ENCODE assay signal across 21 cellular contexts in genomic region chr13:65112123-65113075, GRCh38.
A peak's percentile ranks its signal among the peaks of the same experiment; 100 is the strongest.
DNase-seq lines count a peak whose midpoint lies in the region; ATAC-seq, FAIRE-seq and TF ChIP-seq lines count a peak whose summit lies in the region.
"Had no signal": no experiment of that assay in that cellular context is flagged by ENCODE, and none has a peak within 500 bp of the region (broad histone marks: within the 10 kb centered on the region; RNA-seq: fewer than 3 reads in every experiment).

No MANE protein-coding gene starts in this region.

- no peaks in the 10 kb centered on the region for H3K79me2 ChIP-seq in ACC112 (ENCODE audit: control insufficient read depth, insufficient read depth, low read length, unreplicated experiment)
- H3K79me2 ChIP-seq in SK-N-SH (ENCODE audit: insufficient read depth) = no peaks in the 10 kb centered on the region

- TF ChIP-seq POLR2A in H54 (IDR thresholded peaks at IDR 0.05; ENCODE audit: low read depth, low read length) = no peak

- TF ChIP-seq EP300 in SK-N-SH (IDR thresholded peaks at IDR 0.05; ENCODE audit: borderline replicate concordance in 1 of 2, low read depth in 1 of 2, low read length in 1 of 2) = no peak

- H3K4me3 ChIP-seq in ACC112 (ENCODE audit: low read depth, low read length) (no peak overlapping the region), SK-N-SH (ENCODE audit: low read depth in 2 of 2, low read length in 1 of 2) (no peak overlapping the region), foreskin fibroblast (ENCODE audit: low read depth in 1 of 2, low read length in 2 of 2) (no peak overlapping the region)
- H3K4me3 ChIP-seq: ascending aorta, coronary artery, thoracic aorta had no signal

- POLR2A ChIA-PET in SK-N-SH (lab: Yijun Ruan, JAX) = no interaction called here

- H3K36me3 ChIP-seq in ACC112 (ENCODE audit: insufficient read depth, low read length) (no peaks in the 10 kb centered on the region), SK-N-SH (replicated peaks in 1 of 2; ENCODE audit: control insufficient read depth in 1 of 2, insufficient read depth in 2 of 2, low read length in 1 of 2) (no peaks in the 10 kb centered on the region)
- H3K36me3 ChIP-seq: ascending aorta, thoracic aorta had no signal

- no peaks in the 10 kb centered on the region for H3K9me3 ChIP-seq in SK-N-SH
- H3K9me3 ChIP-seq: ascending aorta, thoracic aorta had no signal

- H3K4me1 ChIP-seq in ACC112 (ENCODE audit: control insufficient read depth, insufficient read depth, low read length, unreplicated experiment) = no peaks in the 10 kb centered on the region
- no peaks in the 10 kb centered on the region; a peak in 1 of 4 replicates for H3K4me1 ChIP-seq in SK-N-SH (ENCODE audit: control insufficient read depth in 1 of 2, insufficient read depth in 2 of 2, low read depth in 1 of 2, low read length in 1 of 2)
- H3K4me1 ChIP-seq: ascending aorta had no signal

- H3K9me2 ChIP-seq in SK-N-SH = no peaks in the 10 kb centered on the region

- FAIRE-seq in H54 (lab: Jason Lieb, UNC) = peak; percentile 64
- FAIRE-seq: HepG2 had no signal

- H2AFZ ChIP-seq in ACC112 (ENCODE audit: low read length, unreplicated experiment) (no peak overlapping the region), SK-N-SH (ENCODE audit: low read depth) (peak overlapping the region; percentile 34; the same call in 1 of the 2 replicates)

- TF ChIP-seq CTCF in SK-N-SH (IDR thresholded peaks at IDR 0.05) (no peak), foreskin fibroblast (IDR thresholded peaks at IDR 0.05; ENCODE audit: low read depth, low read length) (no peak)

- CTCF ChIA-PET in SK-N-SH (lab: Yijun Ruan, JAX) = no interaction called here

- H3K4me2 ChIP-seq in SK-N-SH = no peak overlapping the region

- no peak for TF ChIP-seq RAD21 in SK-N-SH (IDR thresholded peaks at IDR 0.05; ENCODE audit: low read length)

- WGBS in SK-N-SH (ENCODE audit: low lambda C conversion rate) = 46% methylated on average over 4 of the region's 4 CpGs

- H3K9ac ChIP-seq in SK-N-SH = no peak overlapping the region

- no peaks in the 10 kb centered on the region for H4K20me1 ChIP-seq in SK-N-SH (ENCODE audit: insufficient read depth)

- no peak for ATAC-seq in GM18909 (IDR thresholded peaks at IDR 0.05; ENCODE audit: poor library complexity, unreplicated experiment)
- no peak for ATAC-seq in HG03280 (IDR thresholded peaks at IDR 0.05; ENCODE audit: unreplicated experiment)
- no peak for ATAC-seq in HG03432 (IDR thresholded peaks at IDR 0.05; ENCODE audit: unreplicated experiment)
- ATAC-seq in HG02763 (IDR thresholded peaks at IDR 0.05; ENCODE audit: unreplicated experiment) = no peak
- ATAC-seq: HepG2; left lobe of liver; stimulated activated effector memory CD8-positive, alpha-beta T cell treated with anti-CD3 and anti-CD28 coated beads, Interleukin-12 subunit alpha, Interleukin-12 subunit beta, amount 100 ng/mL, for 72 hours had no signal

- H3K27me3 ChIP-seq in ACC112 (ENCODE audit: insufficient read depth, low read length) (no peaks in the 10 kb centered on the region), SK-N-SH (ENCODE audit: insufficient read depth) (no peaks in the 10 kb centered on the region)
- H3K27me3 ChIP-seq: ascending aorta had no signal

- H3K27ac ChIP-seq in ACC112 (ENCODE audit: low read depth, low read length) = 0 out of 2 replicates have a peak overlapping the region, but pooled peaks have one; percentile 20
- H3K27ac ChIP-seq in SK-N-SH (ENCODE audit: low read depth in 2 of 2, low read length in 1 of 2) = peak overlapping the region; percentile 32 to 43; a peak in 2 of 4 replicates
- H3K27ac ChIP-seq: ascending aorta, coronary artery, thoracic aorta, VCaP had no signal

- H3F3A ChIP-seq in SK-N-SH (replicated peaks; ENCODE audit: insufficient read depth) = no peaks in the 10 kb centered on the region

- DNase-seq in H54 (ENCODE audit: insufficient read length, low spot score) (no peak), SK-N-SH (no peak), foreskin fibroblast (peak; percentile 26 to 32)
- DNase-seq: activated CD4-positive, alpha-beta T cell treated with anti-CD3 and anti-CD28 coated beads, Interleukin-2, amount 50 U/mL, for 48 hours; activated naive CD4-positive, alpha-beta T cell; COR-L47; NCI-H187; NCI-H345; NK-92 treated with Interleukin-12 subunit alpha and Interleukin-12 subunit beta, amount 100 ng/mL, for 24 hours had no signal

TF ChIP-seq in SK-N-SH, 30 proteins besides CTCF, POLR2A, EP300 and RAD21 (continues in another document):
- TF ChIP-seq, protein P1, sequence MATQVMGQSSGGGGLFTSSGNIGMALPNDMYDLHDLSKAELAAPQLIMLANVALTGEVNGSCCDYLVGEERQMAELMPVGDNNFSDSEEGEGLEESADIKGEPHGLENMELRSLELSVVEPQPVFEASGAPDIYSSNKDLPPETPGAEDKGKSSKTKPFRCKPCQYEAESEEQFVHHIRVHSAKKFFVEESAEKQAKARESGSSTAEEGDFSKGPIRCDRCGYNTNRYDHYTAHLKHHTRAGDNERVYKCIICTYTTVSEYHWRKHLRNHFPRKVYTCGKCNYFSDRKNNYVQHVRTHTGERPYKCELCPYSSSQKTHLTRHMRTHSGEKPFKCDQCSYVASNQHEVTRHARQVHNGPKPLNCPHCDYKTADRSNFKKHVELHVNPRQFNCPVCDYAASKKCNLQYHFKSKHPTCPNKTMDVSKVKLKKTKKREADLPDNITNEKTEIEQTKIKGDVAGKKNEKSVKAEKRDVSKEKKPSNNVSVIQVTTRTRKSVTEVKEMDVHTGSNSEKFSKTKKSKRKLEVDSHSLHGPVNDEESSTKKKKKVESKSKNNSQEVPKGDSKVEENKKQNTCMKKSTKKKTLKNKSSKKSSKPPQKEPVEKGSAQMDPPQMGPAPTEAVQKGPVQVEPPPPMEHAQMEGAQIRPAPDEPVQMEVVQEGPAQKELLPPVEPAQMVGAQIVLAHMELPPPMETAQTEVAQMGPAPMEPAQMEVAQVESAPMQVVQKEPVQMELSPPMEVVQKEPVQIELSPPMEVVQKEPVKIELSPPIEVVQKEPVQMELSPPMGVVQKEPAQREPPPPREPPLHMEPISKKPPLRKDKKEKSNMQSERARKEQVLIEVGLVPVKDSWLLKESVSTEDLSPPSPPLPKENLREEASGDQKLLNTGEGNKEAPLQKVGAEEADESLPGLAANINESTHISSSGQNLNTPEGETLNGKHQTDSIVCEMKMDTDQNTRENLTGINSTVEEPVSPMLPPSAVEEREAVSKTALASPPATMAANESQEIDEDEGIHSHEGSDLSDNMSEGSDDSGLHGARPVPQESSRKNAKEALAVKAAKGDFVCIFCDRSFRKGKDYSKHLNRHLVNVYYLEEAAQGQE (IDR thresholded peaks at IDR 0.05; ENCODE audit: low read depth, low read length) = no peak
- TF ChIP-seq, protein P2, sequence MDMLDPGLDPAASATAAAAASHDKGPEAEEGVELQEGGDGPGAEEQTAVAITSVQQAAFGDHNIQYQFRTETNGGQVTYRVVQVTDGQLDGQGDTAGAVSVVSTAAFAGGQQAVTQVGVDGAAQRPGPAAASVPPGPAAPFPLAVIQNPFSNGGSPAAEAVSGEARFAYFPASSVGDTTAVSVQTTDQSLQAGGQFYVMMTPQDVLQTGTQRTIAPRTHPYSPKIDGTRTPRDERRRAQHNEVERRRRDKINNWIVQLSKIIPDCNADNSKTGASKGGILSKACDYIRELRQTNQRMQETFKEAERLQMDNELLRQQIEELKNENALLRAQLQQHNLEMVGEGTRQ (IDR thresholded peaks at IDR 0.05; ENCODE audit: borderline replicate concordance, low read depth, low read length) = no peak
- no peak for TF ChIP-seq MXI1 (IDR thresholded peaks at IDR 0.05; ENCODE audit: low read depth, low read length)
- no peak for TF ChIP-seq NFIC (IDR thresholded peaks at IDR 0.05; ENCODE audit: borderline replicate concordance)
- no peak for TF ChIP-seq RCOR1 (IDR thresholded peaks at IDR 0.05; ENCODE audit: low read length)
- no peak for TF ChIP-seq ELF1 (IDR thresholded peaks at IDR 0.05)
- no peak for TF ChIP-seq CHD2 (IDR thresholded peaks at IDR 0.05; ENCODE audit: low read length, partially characterized antibody)
- TF ChIP-seq RXRA (IDR thresholded peaks at IDR 0.05; ENCODE audit: borderline replicate concordance, low read depth) = no peak
- no peak for TF ChIP-seq MEF2A (IDR thresholded peaks at IDR 0.05; ENCODE audit: borderline replicate concordance, low read depth)
- TF ChIP-seq MAX (IDR thresholded peaks at IDR 0.05; ENCODE audit: low read depth) = no peak
- TF ChIP-seq FOXJ3 (CRISPR knock-in tag; IDR thresholded peaks at IDR 0.05) = no peak
- TF ChIP-seq YY1 (IDR thresholded peaks at IDR 0.05; ENCODE audit: low read depth) = no peak
- TF ChIP-seq, protein P3, sequence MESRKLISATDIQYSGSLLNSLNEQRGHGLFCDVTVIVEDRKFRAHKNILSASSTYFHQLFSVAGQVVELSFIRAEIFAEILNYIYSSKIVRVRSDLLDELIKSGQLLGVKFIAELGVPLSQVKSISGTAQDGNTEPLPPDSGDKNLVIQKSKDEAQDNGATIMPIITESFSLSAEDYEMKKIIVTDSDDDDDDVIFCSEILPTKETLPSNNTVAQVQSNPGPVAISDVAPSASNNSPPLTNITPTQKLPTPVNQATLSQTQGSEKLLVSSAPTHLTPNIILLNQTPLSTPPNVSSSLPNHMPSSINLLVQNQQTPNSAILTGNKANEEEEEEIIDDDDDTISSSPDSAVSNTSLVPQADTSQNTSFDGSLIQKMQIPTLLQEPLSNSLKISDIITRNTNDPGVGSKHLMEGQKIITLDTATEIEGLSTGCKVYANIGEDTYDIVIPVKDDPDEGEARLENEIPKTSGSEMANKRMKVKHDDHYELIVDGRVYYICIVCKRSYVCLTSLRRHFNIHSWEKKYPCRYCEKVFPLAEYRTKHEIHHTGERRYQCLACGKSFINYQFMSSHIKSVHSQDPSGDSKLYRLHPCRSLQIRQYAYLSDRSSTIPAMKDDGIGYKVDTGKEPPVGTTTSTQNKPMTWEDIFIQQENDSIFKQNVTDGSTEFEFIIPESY (IDR thresholded peaks at IDR 0.05; ENCODE audit: borderline replicate concordance, low read depth) = no peak
- TF ChIP-seq TAF1 (IDR thresholded peaks at IDR 0.05; ENCODE audit: borderline replicate concordance, low read depth, low read length) = no peak
- TF ChIP-seq TEAD4 (IDR thresholded peaks at IDR 0.05; ENCODE audit: borderline replicate concordance, insufficient read depth) = 0 out of 2 replicates have a peak, but pooled peaks have one; percentile 21
- TF ChIP-seq FOSL2 (IDR thresholded peaks at IDR 0.05; ENCODE audit: borderline replicate concordance, low read depth) = peak; percentile 54; the same call in 1 of the 2 replicates

Comparison
In these comparisons a context has a peak if more than half of its experiments do, and no peak if none do; other contexts are left out.
1. DNase-seq: peak in foreskin fibroblast (2 of 2); none in H54 (single experiment) and SK-N-SH (single experiment).